In the genomic region with DNA sequence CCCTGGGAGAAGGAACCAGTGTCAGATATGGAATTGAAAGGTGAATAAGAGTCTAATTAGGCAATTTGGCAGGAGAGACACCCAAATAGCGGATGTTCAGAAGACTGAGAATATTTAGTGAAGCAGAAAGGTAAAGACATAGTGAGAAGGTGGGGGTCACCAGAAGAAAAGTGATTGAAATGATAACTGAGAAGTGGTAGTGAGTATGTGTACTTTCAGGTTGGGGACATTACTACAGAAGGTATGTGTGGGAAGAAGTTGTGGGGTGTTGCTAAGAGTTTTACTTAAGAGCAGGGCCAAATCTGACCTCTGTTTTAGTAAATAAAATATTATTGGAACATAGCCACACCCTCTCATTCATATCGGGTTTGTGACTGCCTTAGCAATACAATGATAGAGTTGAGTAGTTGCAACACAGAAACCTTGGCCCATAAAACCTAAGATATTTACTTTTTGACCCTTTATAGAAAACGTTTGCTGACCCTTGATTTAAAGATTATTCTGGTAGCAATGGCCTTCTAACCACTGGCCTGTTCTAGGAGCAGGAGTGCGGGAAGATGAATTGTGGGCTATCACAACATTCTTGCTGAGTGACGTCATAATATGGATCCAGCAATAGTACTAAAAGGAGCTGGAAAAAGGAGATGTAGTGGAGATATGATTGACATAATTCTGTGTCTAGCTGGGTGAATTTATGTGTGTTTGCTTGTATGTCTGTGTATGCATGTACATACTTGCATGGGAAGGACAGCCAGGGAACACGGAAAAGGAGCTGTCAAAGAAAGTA, we compare ENCODE assay signal across 13 cellular contexts.
"Had no signal": no experiment of that assay in that cellular context is flagged by ENCODE, and none has a peak within 500 bp of the region (broad histone marks: within the 10 kb centered on the region; RNA-seq: fewer than 3 reads in every experiment).

No MANE protein-coding gene starts in this region.

- H3K9me3 ChIP-seq: thyroid gland, vagina had no signal

- H3K4me1 ChIP-seq: thyroid gland, vagina had no signal

- H3K36me3 ChIP-seq: thyroid gland, vagina had no signal

- H3K27me3 ChIP-seq: thyroid gland, vagina had no signal

- DNase-seq: activated CD4-positive, alpha-beta T cell treated with anti-CD3 and anti-CD28 coated beads, Interleukin-2, amount 10 ng/mL, durations not matched to agents 24 days and 14 days; activated CD4-positive, CD25-positive, alpha-beta regulatory T cell; activated CD8-positive, alpha-beta memory T cell treated with anti-CD3 and anti-CD28 coated beads, Interleukin-2, amount 50 U/mL, for 48 hours; activated gamma-delta T cell treated with Interleukin-2 at 50 U/mL for 16 hours; amygdala; endodermal cell; hypothalamus; nephron progenitor cell; occipital lobe; stimulated activated CD4-positive, alpha-beta T cell treated with anti-CD3 and anti-CD28 coated beads, Interleukin-2, amount 100 ng/mL, for 48 hours; thyroid gland had no signal

- ATAC-seq: stimulated activated memory B cell treated with anti-CD40 and anti-IgM and Interleukin-4, amounts not matched to agents 10 μg/mL and 1 μg/mL and 100 μg/mL, for 72 hours had no signal

- H3K27ac ChIP-seq: thyroid gland, vagina had no signal

- H3K4me3 ChIP-seq: thyroid gland, vagina had no signal
